ENCODE assay signal across 1 cellular context in genomic region chr7:134042307-134042706, GRCh38.
TF ChIP-seq lines count a peak whose summit lies in the region.

No MANE protein-coding gene starts in this region.

TF ChIP-seq in HepG2, 621 proteins besides CTCF, POLR2A, EP300 and RAD21 (continued from another document):
- TF ChIP-seq ZMAT3 (CRISPR knock-in tag; conservative IDR thresholded peaks at IDR 0.05) (no peak), ZMAT5 (CRISPR knock-in tag; IDR thresholded peaks at IDR 0.05; ENCODE audit: borderline replicate concordance, low read depth) (no peak), ZNF430 (CRISPR knock-in tag; IDR thresholded peaks at IDR 0.05) (no peak)
